Comparison of ENCODE assay signal across 1 cellular context in genomic region chr20:59976196-59976847, GRCh38.
TF ChIP-seq lines count a peak whose summit lies in the region.

No MANE protein-coding gene starts in this region.

TF ChIP-seq in H1, 55 proteins besides CTCF, POLR2A, EP300 and RAD21:
- TF ChIP-seq TAF1 (IDR thresholded peaks at IDR 0.05; ENCODE audit: low read depth, low read length), result no peak
- no peak for TF ChIP-seq NRF1 (IDR thresholded peaks at IDR 0.05; ENCODE audit: low read depth, low read length)
- no peak for TF ChIP-seq SIX5 (IDR thresholded peaks at IDR 0.05; ENCODE audit: low read depth, low read length)
- TF ChIP-seq ASH2L (IDR thresholded peaks at IDR 0.05; ENCODE audit: low read length), result no peak
- no peak for TF ChIP-seq MAX (IDR thresholded peaks at IDR 0.05)
- no peak for TF ChIP-seq EZH2 (IDR thresholded peaks at IDR 0.05; ENCODE audit: low read depth, low read length, severe bottlenecking)
- no peak for TF ChIP-seq JUND (IDR thresholded peaks at IDR 0.05; ENCODE audit: low read length)
- no peak for TF ChIP-seq JUN (IDR thresholded peaks at IDR 0.05; ENCODE audit: low read depth, low read length)
- TF ChIP-seq BRCA1 (IDR thresholded peaks at IDR 0.05; ENCODE audit: low read depth, low read length), result no peak
- no peak for TF ChIP-seq KDM1A (IDR thresholded peaks at IDR 0.05; ENCODE audit: borderline replicate concordance, low read length)
